ENCODE assay signal across 8 cellular contexts in the genomic region with DNA sequence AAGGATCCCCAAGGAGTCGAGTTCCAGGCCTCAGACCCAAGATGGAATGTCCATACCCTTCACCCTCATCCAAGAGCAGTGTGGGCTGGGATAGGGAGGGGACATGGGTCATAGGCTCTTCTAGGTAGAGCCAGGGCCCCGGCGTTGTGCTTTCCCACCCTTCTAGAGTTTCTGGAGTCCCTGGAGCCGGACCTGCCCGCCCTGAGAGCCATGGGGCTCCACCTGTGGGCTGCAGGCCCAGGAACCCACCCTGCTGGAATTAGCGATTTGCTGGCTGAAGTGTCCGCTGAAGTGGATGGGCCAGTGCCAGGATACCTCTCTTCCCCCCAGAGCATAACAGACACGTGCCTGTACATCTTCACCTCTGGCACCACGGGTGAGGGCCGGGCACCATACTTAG. TPM values are rescaled to one million over a fixed set of nuclear protein-coding genes. Genes with fewer than 3 reads are reported as not detected.
DNase-seq lines count a peak whose midpoint lies in the region; ATAC-seq and TF ChIP-seq lines count a peak whose summit lies in the region.

No MANE protein-coding gene starts in this region.

- ATAC-seq in natural killer cell, result no peak
- no peak for ATAC-seq in GM21526 (IDR thresholded peaks at IDR 0.05; ENCODE audit: low FRiP score, unreplicated experiment)

- peak overlapping the region; percentile 91 for H3K4me3 Mint-ChIP-seq in natural killer cell

- CTCF ChIA-PET in BJ (lab: Yijun Ruan, JAX), result interaction anchor here (1.2 kb wide), 1 partner anchor 9 kb away, joined by 3 read pairs; no protein-coding TSS in a partner anchor

- DNase-seq in BJ (ENCODE audit: low read depth) (no peak), NB4 (ENCODE audit: low read depth) (no peak), natural killer cell (no peak), OCI-M2 (lab: John Stamatoyannopoulos, UW; ENCODE audit: unreplicated experiment) (no peak), SW480 (ENCODE audit: low spot score) (no peak), putamen (ENCODE audit: low spot score) (no peak)
- no peak for DNase-seq in effector memory CD4-positive, alpha-beta T cell

- no peaks in the 10 kb centered on the region for H3K27me3 ChIP-seq in BJ (ENCODE audit: control insufficient read depth, insufficient read depth, low read length)
- H3K27me3 ChIP-seq in effector memory CD4-positive, alpha-beta T cell (replicated peaks; ENCODE audit: control insufficient read depth, insufficient read depth, low read length, poor library complexity, severe bottlenecking), result no peaks in the 10 kb centered on the region

- H3K9me3 Mint-ChIP-seq in natural killer cell, result no peaks in the 10 kb centered on the region

- peak overlapping the region; percentile 92 for H3K27ac Mint-ChIP-seq in natural killer cell

- POLR2A ChIA-PET in BJ (lab: Charles Lee), result interaction anchor here (0.6 kb wide), 1 partner anchor 182 kb away, joined by 21 read pairs; a partner anchor contains a TSS

- peak overlapping the region; percentile 62 for H3K4me3 ChIP-seq in BJ (ENCODE audit: low read depth, low read length)
- H3K4me3 ChIP-seq in NB4 (ENCODE audit: low read depth, low read length), result peak overlapping the region; percentile 67
- peak overlapping the region; percentile 81 for H3K4me3 ChIP-seq in effector memory CD4-positive, alpha-beta T cell (ENCODE audit: insufficient read depth, low read depth, low read length, poor library complexity, severe bottlenecking)

- TF ChIP-seq CTCF in BJ (IDR thresholded peaks at IDR 0.05; ENCODE audit: insufficient read depth, low read depth, low read length) (no peak), NB4 (IDR thresholded peaks at IDR 0.05; ENCODE audit: low read depth, low read length) (no peak), natural killer cell (IDR thresholded peaks at IDR 0.05) (no peak)

- H3K9me3 ChIP-seq in effector memory CD4-positive, alpha-beta T cell (ENCODE audit: control insufficient read depth, low read length), result no peaks in the 10 kb centered on the region

- peaks cover 11% of the 10 kb centered on the region for H3K4me1 ChIP-seq in effector memory CD4-positive, alpha-beta T cell (ENCODE audit: control insufficient read depth, insufficient read depth, low read length, poor library complexity, severe bottlenecking)

- H3K36me3 ChIP-seq in BJ (ENCODE audit: control insufficient read depth, insufficient read depth, low read length), result peaks cover 8% of the 10 kb centered on the region
- H3K36me3 ChIP-seq in effector memory CD4-positive, alpha-beta T cell (ENCODE audit: control insufficient read depth, insufficient read depth, low read length), result peaks cover 14% of the 10 kb centered on the region

- intact Hi-C loops in natural killer cell (cut with micrococcal nuclease), result loop anchor here (1.0 to 10.0 kb wide), 3 partner anchors 15 to 102 kb away; a partner anchor contains a TSS

- no peak for TF ChIP-seq POLR2A in NB4 (IDR thresholded peaks at IDR 0.05; ENCODE audit: extremely low read depth, insufficient read length)

- H3K27me3 Mint-ChIP-seq in natural killer cell (ENCODE audit: low read depth in 2 of 2), result no peaks in the 10 kb centered on the region

- H3K27ac ChIP-seq in effector memory CD4-positive, alpha-beta T cell (ENCODE audit: insufficient read depth, low read length, poor library complexity, severe bottlenecking), result peak overlapping the region; percentile 51

- H3K4me1 Mint-ChIP-seq in natural killer cell, result peaks cover 41 to 58% of the 10 kb centered on the region in 2 donors

- no peaks in the 10 kb centered on the region for H3K36me3 Mint-ChIP-seq in natural killer cell

RNA-seq across cellular contexts. Expression of a gene that starts 1.1 kb away (rescaled TPM):
- polyA plus RNA-seq in BJ (2011; rRNA removed), result 18.2 and 25.4 TPM in 2 replicates
- polyA minus RNA-seq in BJ (2011; rRNA and poly(A)+ RNA removed), result 14.8 and 23.4 TPM in 2 replicates
- 100 to 1,000 TPM in 1 of 3 donors, 10 to 100 TPM in 2; 65.3 to 107 (median 89.8) TPM for total RNA-seq in natural killer cell

RNA-seq across cellular contexts. Expression of a gene that starts 48.5 kb away (rescaled TPM):
- 38.8 and 52.8 TPM in 2 replicates for polyA plus RNA-seq in BJ (2011; rRNA removed)
- 30.1 and 34.8 TPM in 2 replicates for polyA minus RNA-seq in BJ (2011; rRNA and poly(A)+ RNA removed)
- total RNA-seq in natural killer cell, result 10 to 100 TPM; 44.3 to 55.3 (median 44.5) TPM
